ENCODE assay signal across 8 cellular contexts in genomic region chr2:118046628-118047210, GRCh38. TPM values are rescaled to one million over a fixed set of nuclear protein-coding genes. Genes with fewer than 3 reads are reported as not detected.
DNase-seq lines count a peak whose midpoint lies in the region; ATAC-seq, FAIRE-seq and TF ChIP-seq lines count a peak whose summit lies in the region.

No MANE protein-coding gene starts in this region.

- H3K36me3 ChIP-seq in DOHH2 (ENCODE audit: control insufficient read depth, low read length) (no peaks in the 10 kb centered on the region), fibroblast of lung (ENCODE audit: control insufficient read depth, insufficient read depth, low read length) (no peaks in the 10 kb centered on the region), psoas muscle (ENCODE audit: insufficient read depth in 1 of 2, low read depth in 1 of 2) (no peaks in the 10 kb centered on the region)

- H3K4me1 ChIP-seq in DOHH2 (ENCODE audit: control insufficient read depth, low read length) = peaks cover 40% of the 10 kb centered on the region
- no peaks in the 10 kb centered on the region for H3K4me1 ChIP-seq in fibroblast of lung (ENCODE audit: control insufficient read depth, extremely low read depth, insufficient read depth, low read length)
- no peaks in the 10 kb centered on the region for H3K4me1 ChIP-seq in psoas muscle

- H2AFZ ChIP-seq in fibroblast of lung (ENCODE audit: low read length) = no peak overlapping the region

- H3K4me2 ChIP-seq in DOHH2 (ENCODE audit: low read length) = peak overlapping the region; percentile 8
- H3K4me2 ChIP-seq in fibroblast of lung (ENCODE audit: extremely low read depth, insufficient read depth, low read length) = no peak overlapping the region

- no peak for FAIRE-seq in HTR-8/SVneo (lab: Jason Lieb, UNC)

- DNase-seq in HTR-8/SVneo (ENCODE audit: insufficient read length, low spot score) = peak; percentile 39
- DNase-seq in RKO (ENCODE audit: low spot score) = peak; percentile 74
- peak; percentile 48 to 67 for DNase-seq in fibroblast of lung (ENCODE audit: low read depth in 2 of 2)
- no peak for DNase-seq in psoas muscle
- no peak for DNase-seq in T-helper 2 cell treated with Interferon-gamma antibody and Interleukin-4, amounts not matched to agents 5 μg/mL and 100 μg/mL, for 36 hours (ENCODE audit: low spot score)
- no peak for DNase-seq in activated effector memory CD4-positive, alpha-beta T cell treated with Interleukin-2 at 50 U/mL for 16 hours

- H3K9me3 Mint-ChIP-seq in T-helper 2 cell treated with Interferon-gamma antibody and Interleukin-4, amounts not matched to agents 5 μg/mL and 100 μg/mL, for 36 hours = no peaks in the 10 kb centered on the region

- H3K9me3 ChIP-seq in DOHH2 (ENCODE audit: control insufficient read depth, insufficient read depth, low read length) = no peaks in the 10 kb centered on the region
- no peaks in the 10 kb centered on the region for H3K9me3 ChIP-seq in fibroblast of lung (ENCODE audit: control insufficient read depth, insufficient read depth, low read depth, low read length)
- H3K9me3 ChIP-seq in psoas muscle = no peaks in the 10 kb centered on the region

- H3K4me3 Mint-ChIP-seq in T-helper 2 cell treated with Interferon-gamma antibody and Interleukin-4, amounts not matched to agents 5 μg/mL and 100 μg/mL, for 36 hours = no peak overlapping the region

- no peaks in the 10 kb centered on the region for H3K9me2 ChIP-seq in DOHH2 (replicated peaks; ENCODE audit: control insufficient read depth, low read length)

- H3K27ac Mint-ChIP-seq in T-helper 2 cell treated with Interferon-gamma antibody and Interleukin-4, amounts not matched to agents 5 μg/mL and 100 μg/mL, for 36 hours = no peak overlapping the region

- H3K27me3 ChIP-seq in DOHH2 (ENCODE audit: control insufficient read depth, low read length) (peaks cover 3% of the 10 kb centered on the region; the same call in 1 of the 2 replicates), fibroblast of lung (ENCODE audit: control insufficient read depth, insufficient read depth, low read length) (peaks cover 5% of the 10 kb centered on the region), psoas muscle (ENCODE audit: insufficient read depth in 3 of 3, low read length in 2 of 3) (peaks cover 0 to 19% (median 0%) of the 10 kb centered on the region in 3 donors)

- no peak overlapping the region for H3K27ac ChIP-seq in DOHH2 (ENCODE audit: low read depth, low read length)
- H3K27ac ChIP-seq in fibroblast of lung (ENCODE audit: insufficient read depth, low read length) = no peak overlapping the region
- H3K27ac ChIP-seq in psoas muscle = no peak overlapping the region

- H4K20me1 ChIP-seq in DOHH2 (ENCODE audit: control insufficient read depth, insufficient read depth, low read depth, low read length) = no peaks in the 10 kb centered on the region
- H4K20me1 ChIP-seq in fibroblast of lung (ENCODE audit: control insufficient read depth, extremely low read depth, insufficient read depth, low read length) = no peaks in the 10 kb centered on the region

- no peaks in the 10 kb centered on the region for H3K36me3 Mint-ChIP-seq in T-helper 2 cell treated with Interferon-gamma antibody and Interleukin-4, amounts not matched to agents 5 μg/mL and 100 μg/mL, for 36 hours (ENCODE audit: low read depth)

- peak; percentile 74 for TF ChIP-seq CTCF in DOHH2 (IDR thresholded peaks at IDR 0.05; ENCODE audit: low read depth, low read length, poor library complexity, severe bottlenecking)
- peak; percentile 58 to 63 for TF ChIP-seq CTCF in fibroblast of lung (conservative IDR thresholded peaks at IDR 0.05 in 1 of 2, IDR thresholded peaks at IDR 0.05 in 1 of 2; ENCODE audit: low read depth in 1 of 2, low read length in 2 of 2)
- TF ChIP-seq CTCF in psoas muscle (IDR thresholded peaks at IDR 0.05) = peak; percentile 55

- H3F3A ChIP-seq in DOHH2 (ENCODE audit: control insufficient read depth, insufficient read depth) = no peaks in the 10 kb centered on the region

- H3K79me2 ChIP-seq in DOHH2 (ENCODE audit: control insufficient read depth, low read length) = no peaks in the 10 kb centered on the region
- no peaks in the 10 kb centered on the region for H3K79me2 ChIP-seq in fibroblast of lung (ENCODE audit: control insufficient read depth, insufficient read depth, low read length)

- H3K9ac ChIP-seq in fibroblast of lung (ENCODE audit: insufficient read depth, low read length) = no peak overlapping the region

- 9 to 12% (median 11%) methylated on average over 4 of the region's 4 CpGs for WGBS in psoas muscle, 3 donors

- H3K4me1 Mint-ChIP-seq in T-helper 2 cell treated with Interferon-gamma antibody and Interleukin-4, amounts not matched to agents 5 μg/mL and 100 μg/mL, for 36 hours (ENCODE audit: low read depth) = peaks cover 9% of the 10 kb centered on the region

- peak in 1 of 4 donors; percentile 71 for ATAC-seq in psoas muscle
- no peak for ATAC-seq in activated CD4-positive, CD25-positive, alpha-beta regulatory T cell treated with anti-CD3 and anti-CD28 coated beads, Interleukin-2, amount 50 U/mL, for 24 hours

- H3K4me3 ChIP-seq in DOHH2 (ENCODE audit: low read length) (no peak overlapping the region), fibroblast of lung (replicated peaks in 1 of 4; ENCODE audit: control extremely low read depth in 1 of 4, insufficient read depth in 1 of 4, low read depth in 3 of 4, low read length in 4 of 4) (no peak overlapping the region), psoas muscle (no peak overlapping the region)

- peaks cover 33% of the 10 kb centered on the region for H3K27me3 Mint-ChIP-seq in T-helper 2 cell treated with Interferon-gamma antibody and Interleukin-4, amounts not matched to agents 5 μg/mL and 100 μg/mL, for 36 hours (ENCODE audit: low read depth)

- intact Hi-C loops in psoas muscle (cut with DNase I) = loop anchor here in 1 of 2 donors (5.0 kb wide), 1 partner anchor 811 kb away; no protein-coding TSS in a partner anchor

RNA-seq across cellular contexts. Expression of gene CCDC93, which starts 32.8 kb away (rescaled TPM):
- total RNA-seq in fibroblast of lung (24.4 and 32.0 TPM in 2 replicates), psoas muscle (10 to 100 TPM in 3 of 4 donors, 1 to 10 TPM in 1; 9.9 to 15.5 (median 14.5) TPM)
- polyA plus RNA-seq in fibroblast of lung (13.2 and 15.1 TPM in 2 replicates), psoas muscle (10 to 100 TPM in 1 of 3 donors, 1 to 10 TPM in 2; 6.7 to 12.4 (median 9.7) TPM)
- polyA plus RNA-seq in fibroblast of lung (2012) = 8.2 and 11.3 TPM in 2 replicates
- polyA minus RNA-seq in fibroblast of lung (ENCODE audit: low replicate concordance) = 5.5 and 5.7 TPM in 2 replicates

RNA-seq across cellular contexts. Expression of gene INSIG2, which starts 41.6 kb away (rescaled TPM):
- total RNA-seq in fibroblast of lung = 7.7 and 9.9 TPM in 2 replicates
- 14.7 and 31.1 TPM in 2 replicates for polyA plus RNA-seq in fibroblast of lung
- polyA plus RNA-seq in fibroblast of lung (2012) = 10.0 and 17.6 TPM in 2 replicates
- 2.4 and 3.7 TPM in 2 replicates for polyA minus RNA-seq in fibroblast of lung (ENCODE audit: low replicate concordance)
- total RNA-seq in psoas muscle = 1 to 10 TPM; 4.8 to 7.8 (median 7.6) TPM
- 10 to 100 TPM in 2 of 3 donors, 1 to 10 TPM in 1; 7.4 to 16.9 (median 12.5) TPM for polyA plus RNA-seq in psoas muscle

Comparison
In these comparisons a context has a peak if more than half of its experiments do, and no peak if none do; other contexts are left out.
1. DNase-seq: peak in HTR-8/SVneo (single experiment), RKO (single experiment) and fibroblast of lung (2 of 2); none in psoas muscle (0 of 2), T-helper 2 cell treated with Interferon-gamma antibody and Interleukin-4, amounts not matched to agents 5 μg/mL and 100 μg/mL, for 36 hours (single experiment) and activated effector memory CD4-positive, alpha-beta T cell treated with Interleukin-2 at 50 U/mL for 16 hours (single experiment).
2. Peak in every context shown above with its lines, with median percentiles within 50 percentile points of each other: CTCF ChIP-seq.